24 cellular contexts compared by ENCODE assay signal in genomic region chr17:4800462-4801185, GRCh38. TPM values are rescaled to one million over a fixed set of nuclear protein-coding genes. Genes with fewer than 3 reads are reported as not detected.
DNase-seq lines count a peak whose midpoint lies in the region; ATAC-seq and TF ChIP-seq lines count a peak whose summit lies in the region.
"Had no signal": no experiment of that assay in that cellular context is flagged by ENCODE, and none has a peak within 500 bp of the region (broad histone marks: within the 10 kb centered on the region; RNA-seq: fewer than 3 reads in every experiment).

No MANE protein-coding gene starts in this region.

- no TSS peak for BruUV-seq in IMR-90 (replicated peaks; lab: Mats Ljungman, UMichigan)

- no peak overlapping the region for H3K56ac ChIP-seq in IMR-90 (ENCODE audit: extremely low read depth, insufficient read depth, low read length)

- H3K4me3 Mint-ChIP-seq in endodermal cell, result no peak overlapping the region
- H3K4me3 Mint-ChIP-seq in naive thymus-derived CD4-positive, alpha-beta T cell, result peak overlapping the region in 1 of 10 donors; percentile 23
- H3K4me3 Mint-ChIP-seq: activated T-cell treated with anti-CD3 and anti-CD28 coated beads, Interleukin-2, amount 50 U/mL, for 4 hours had no signal

- no peak overlapping the region for H4K8ac ChIP-seq in IMR-90 (ENCODE audit: low read depth in 2 of 2, low read length in 2 of 2)

- WGBS in IMR-90 (ENCODE audit: extremely low coverage in 2 of 2, insufficient read length in 1 of 2), 2 experiments, result 51% methylated on average over 5 of the region's 10 CpGs; no CpG with 5 or more reads in 1 of the 2 experiments
- WGBS in endodermal cell (ENCODE audit: insufficient coverage in 1 of 2, insufficient read length in 1 of 2), 2 experiments, result 69 to 70% methylated on average over 8 to 10 of the region's 10 CpGs

- no peak for TF ChIP-seq POLR2A in IMR-90 (IDR thresholded peaks at IDR 0.05; ENCODE audit: low read depth, low read length)

- intact Hi-C loops in IMR-90 (cut with micrococcal nuclease), result no loop called here
- intact Hi-C loops in naive thymus-derived CD4-positive, alpha-beta T cell (cut with micrococcal nuclease), result no loop called here

- H2AFZ ChIP-seq in IMR-90 (replicated peaks; ENCODE audit: low read length, poor library complexity), result no peak overlapping the region
- H2AFZ ChIP-seq in osteoblast (ENCODE audit: low read length), result no peak overlapping the region

- no peak overlapping the region for H3K27ac Mint-ChIP-seq in endodermal cell
- peak overlapping the region in 2 of 9 donors; percentile 25 to 34 for H3K27ac Mint-ChIP-seq in naive thymus-derived CD4-positive, alpha-beta T cell

- no peak overlapping the region for H3K4ac ChIP-seq in IMR-90 (ENCODE audit: low read depth, low read length)

- no peak overlapping the region for H3K14ac ChIP-seq in IMR-90 (replicated peaks; ENCODE audit: low read depth, low read length)

- no peak for TF ChIP-seq RAD21 in IMR-90 (IDR thresholded peaks at IDR 0.05; ENCODE audit: low read length)

- H3K9me1 ChIP-seq in IMR-90 (ENCODE audit: insufficient read depth, low read length), result peaks cover 7% of the 10 kb centered on the region

- in situ Hi-C loops in IMR-90 (cut with MboI; ENCODE audit: low sequenced_read_pairs), result no loop called here

- peak overlapping the region; percentile 24 for H2AK9ac ChIP-seq in IMR-90 (replicated peaks; ENCODE audit: low read depth, low read length, poor library complexity)

- H3K9me3 ChIP-seq in IMR-90 (ENCODE audit: control insufficient read depth, insufficient read depth, low read length) (no peaks in the 10 kb centered on the region), osteoblast (ENCODE audit: low read depth, low read length) (no peaks in the 10 kb centered on the region), endodermal cell (ENCODE audit: control insufficient read depth, low read length) (no peaks in the 10 kb centered on the region)
- H3K9me3 ChIP-seq in naive thymus-derived CD4-positive, alpha-beta T cell (ENCODE audit: control insufficient read depth in 2 of 3, low read length in 3 of 3), result no peaks in the 10 kb centered on the region
- H3K9me3 ChIP-seq: BLaER1 treated with 17β-estradiol and CSF1 and Interleukin-3, amounts not matched to agents 10 nM and 100 nM; transverse colon had no signal

- H3K9ac ChIP-seq in IMR-90 (ENCODE audit: low read depth, low read length), result no peak overlapping the region
- no peak overlapping the region for H3K9ac ChIP-seq in endodermal cell (ENCODE audit: extremely low read depth, low read length, poor library complexity, severe bottlenecking)
- H3K9ac ChIP-seq: BLaER1 treated with 17β-estradiol and CSF1 and Interleukin-3, amounts not matched to agents 10 nM and 100 nM had no signal

- H4K5ac ChIP-seq in IMR-90 (ENCODE audit: low read depth, low read length), result no peak overlapping the region

- H2AK5ac ChIP-seq in IMR-90 (ENCODE audit: low read depth, low read length), result no peak overlapping the region

- no peak for TF ChIP-seq CTCF in IMR-90 (conservative IDR thresholded peaks at IDR 0.05; ENCODE audit: low read depth, low read length)
- no peak for TF ChIP-seq CTCF in osteoblast (IDR thresholded peaks at IDR 0.05; ENCODE audit: extremely low read depth, low read depth, low read length)
- no peak for TF ChIP-seq CTCF in endodermal cell (conservative IDR thresholded peaks at IDR 0.05)

- dilution Hi-C loops in IMR-90 (cut with HindIII; ENCODE audit: low sequenced_read_pairs, unreplicated experiment), result no loop called here

- peaks cover 22% of the 10 kb centered on the region for H3K79me2 ChIP-seq in osteoblast (ENCODE audit: insufficient read depth, low read length)

- H3K36me3 Mint-ChIP-seq in endodermal cell (ENCODE audit: low read depth), result peaks cover 22% of the 10 kb centered on the region
- H3K36me3 Mint-ChIP-seq in naive thymus-derived CD4-positive, alpha-beta T cell, result peaks cover 0 to 15% (median 4%) of the 10 kb centered on the region in 5 donors
- H3K36me3 Mint-ChIP-seq: naive B cell had no signal

- no peak overlapping the region for H2BK120ac ChIP-seq in IMR-90 (ENCODE audit: low read depth, low read length)

- H3K23ac ChIP-seq in IMR-90 (ENCODE audit: low read depth, low read length), result no peak overlapping the region

- peaks cover 2% of the 10 kb centered on the region for H3K4me1 Mint-ChIP-seq in endodermal cell
- H3K4me1 Mint-ChIP-seq in naive thymus-derived CD4-positive, alpha-beta T cell, result peaks cover 11 to 14% (median 12%) of the 10 kb centered on the region in 7 donors

- H3K27ac ChIP-seq in IMR-90 (ENCODE audit: insufficient read depth, low read length) (no peak overlapping the region), osteoblast (ENCODE audit: low read depth, low read length) (no peak overlapping the region), endodermal cell (ENCODE audit: low read depth, low read length) (no peak overlapping the region)
- no peak overlapping the region for H3K27ac ChIP-seq in naive thymus-derived CD4-positive, alpha-beta T cell (ENCODE audit: low read depth, low read length)
- H3K27ac ChIP-seq: 22Rv1; BLaER1 treated with 17β-estradiol and CSF1 and Interleukin-3, amounts not matched to agents 10 nM and 100 nM; transverse colon had no signal

- H3K79me1 ChIP-seq in IMR-90 (ENCODE audit: low read depth in 1 of 2, low read length in 2 of 2), result peaks cover 11 to 28% of the 10 kb centered on the region in 2 experiments; a peak in 3 of 4 replicates

- no peak overlapping the region for H2BK15ac ChIP-seq in IMR-90 (ENCODE audit: low read depth, low read length)

- H3K4me3 ChIP-seq in IMR-90 (ENCODE audit: insufficient read depth, low read depth, low read length), result no peak overlapping the region
- no peak overlapping the region for H3K4me3 ChIP-seq in osteoblast (ENCODE audit: insufficient read depth, low read length)
- no peak overlapping the region for H3K4me3 ChIP-seq in endodermal cell (ENCODE audit: low read length)
- no peak overlapping the region for H3K4me3 ChIP-seq in naive thymus-derived CD4-positive, alpha-beta T cell (ENCODE audit: low read length)
- H3K4me3 ChIP-seq: BLaER1 treated with 17β-estradiol and CSF1 and Interleukin-3, amounts not matched to agents 10 nM and 100 nM; lung; smooth muscle cell; transverse colon had no signal

- peaks cover 2% of the 10 kb centered on the region for H3K9me3 Mint-ChIP-seq in endodermal cell
- no peaks in the 10 kb centered on the region for H3K9me3 Mint-ChIP-seq in naive thymus-derived CD4-positive, alpha-beta T cell
- H3K9me3 Mint-ChIP-seq: activated T-cell treated with anti-CD3 and anti-CD28 coated beads, Interleukin-2, amount 50 U/mL, for 4 hours had no signal

- H3K4me1 ChIP-seq in IMR-90 (ENCODE audit: control insufficient read depth, insufficient read depth, low read length) (no peaks in the 10 kb centered on the region), osteoblast (ENCODE audit: insufficient read depth, low read length) (peaks cover 7% of the 10 kb centered on the region), endodermal cell (ENCODE audit: control insufficient read depth, insufficient read depth, low read length) (no peaks in the 10 kb centered on the region)
- H3K4me1 ChIP-seq in naive thymus-derived CD4-positive, alpha-beta T cell (ENCODE audit: control insufficient read depth in 2 of 2, insufficient read depth in 2 of 2, low read length in 2 of 2), result peaks cover 7% of the 10 kb centered on the region in 2 donors

- H3K27me3 Mint-ChIP-seq in endodermal cell (ENCODE audit: insufficient read depth), result no peaks in the 10 kb centered on the region
- H3K27me3 Mint-ChIP-seq in naive thymus-derived CD4-positive, alpha-beta T cell, result peaks cover 0 to 2% (median 0%) of the 10 kb centered on the region in 5 donors
- H3K27me3 Mint-ChIP-seq: naive B cell had no signal

- peaks cover 17% of the 10 kb centered on the region for H3K36me3 ChIP-seq in IMR-90 (ENCODE audit: control insufficient read depth, insufficient read depth, low read length)
- H3K36me3 ChIP-seq in osteoblast (ENCODE audit: insufficient read depth, low read length), result peaks cover 18% of the 10 kb centered on the region
- peaks cover 20% of the 10 kb centered on the region for H3K36me3 ChIP-seq in endodermal cell (ENCODE audit: control insufficient read depth, insufficient read depth, low read length)
- peaks cover 0 to 19% (median 0%) of the 10 kb centered on the region in 3 experiments for H3K36me3 ChIP-seq in naive thymus-derived CD4-positive, alpha-beta T cell (ENCODE audit: control insufficient read depth in 2 of 3, insufficient read depth in 3 of 3, low read length in 3 of 3)

- no peak overlapping the region for H4K91ac ChIP-seq in IMR-90 (ENCODE audit: insufficient read depth, low read depth, low read length)

- H3K27me3 ChIP-seq in IMR-90 (ENCODE audit: control insufficient read depth, insufficient read depth, low read length) (no peaks in the 10 kb centered on the region), osteoblast (ENCODE audit: insufficient read depth, low read length) (no peaks in the 10 kb centered on the region), endodermal cell (ENCODE audit: control insufficient read depth, insufficient read depth, low read length, poor library complexity, severe bottlenecking) (no peaks in the 10 kb centered on the region)
- no peaks in the 10 kb centered on the region for H3K27me3 ChIP-seq in naive thymus-derived CD4-positive, alpha-beta T cell (ENCODE audit: control insufficient read depth in 2 of 2, insufficient read depth in 2 of 2, low read length in 2 of 2)
- H3K27me3 ChIP-seq: BLaER1 treated with 17β-estradiol and CSF1 and Interleukin-3, amounts not matched to agents 10 nM and 100 nM; transverse colon had no signal

- POLR2A ChIA-PET in IMR-90 (lab: Charles Lee; ENCODE audit: unreplicated experiment), result no interaction called here
- POLR2A ChIA-PET in naive thymus-derived CD4-positive, alpha-beta T cell (lab: Charles Lee), result interaction anchor here (1.0 kb wide), 1 partner anchor 10 kb away, joined by 3 read pairs; no protein-coding TSS in a partner anchor

- peaks cover 3% of the 10 kb centered on the region; the same call in 1 of the 2 replicates for H4K20me1 ChIP-seq in IMR-90 (ENCODE audit: insufficient read depth, low read length)
- peaks cover 8% of the 10 kb centered on the region for H4K20me1 ChIP-seq in osteoblast (ENCODE audit: insufficient read depth, low read length)

- H2BK20ac ChIP-seq in IMR-90 (ENCODE audit: low read depth, low read length), result no peak overlapping the region

- no peak overlapping the region for H3K18ac ChIP-seq in IMR-90 (ENCODE audit: low read depth, low read length)

- ATAC-seq in IMR-90 (ENCODE audit: low read depth), result no peak
- no peak for ATAC-seq in naive thymus-derived CD4-positive, alpha-beta T cell
- ATAC-seq: activated T-cell treated with anti-CD3 and anti-CD28 coated beads, Interleukin-2, amount 50 U/mL, for 4 hours had no signal

- DNase-seq in NCI-H2107 treated with DMSO at 0.1 percent for 48 hours (lab: John Stamatoyannopoulos, UW; ENCODE audit: unreplicated experiment), result peak; percentile 4
- no peak for DNase-seq in NCI-H2107 (lab: John Stamatoyannopoulos, UW)
- no peak for DNase-seq in IMR-90
- DNase-seq in SHP77 treated with DMSO at 0.1 percent for 48 hours (lab: John Stamatoyannopoulos, UW), result peak; percentile 97
- DNase-seq in osteoblast (ENCODE audit: insufficient read length, low spot score, missing footprints), result peak; percentile 14
- no peak for DNase-seq in cerebellar nuclear complex (lab: John Stamatoyannopoulos, UW)
- no peak for DNase-seq in endodermal cell
- DNase-seq in naive thymus-derived CD4-positive, alpha-beta T cell, result no peak
- DNase-seq: activated CD4-positive, alpha-beta T cell treated with anti-CD3 and anti-CD28 coated beads, Interleukin-2, amount 50 U/mL, for 1 hour; activated T-cell treated with anti-CD3 and anti-CD28 coated beads, Interleukin-2, amount 50 U/mL, for 4 hours; DND-41; effector CD4-positive, alpha-beta T cell; glutamatergic neuron; naive B cell; NCI-H187 treated with DMSO at 0.1 percent for 48 hours; NCI-H748 treated with DMSO at 0.1 percent for 48 hours; SW 1271; transverse colon had no signal

- CTCF ChIA-PET in IMR-90 (lab: Yijun Ruan, JAX), result interaction anchor here (1.0 kb wide), 1 partner anchor 87 kb away, joined by 3 read pairs; no protein-coding TSS in a partner anchor
- CTCF ChIA-PET in naive thymus-derived CD4-positive, alpha-beta T cell (lab: Charles Lee), result no interaction called here

- no peak overlapping the region for H2BK5ac ChIP-seq in IMR-90 (ENCODE audit: low read depth, low read length, poor library complexity, severe bottlenecking)

- H3K4me2 ChIP-seq in IMR-90 (ENCODE audit: low read depth, low read length) (no peak overlapping the region), osteoblast (ENCODE audit: insufficient read depth, low read length) (no peak overlapping the region)
- H3K4me2 ChIP-seq: BLaER1 treated with 17β-estradiol and CSF1 and Interleukin-3, amounts not matched to agents 10 nM and 100 nM; smooth muscle cell had no signal

RNA-seq across cellular contexts. Expression of gene PSMB6, which starts 4.7 kb away (rescaled TPM):
- 217 and 244 TPM in 2 replicates for total RNA-seq in IMR-90 (2012; rRNA removed)
- polyA plus RNA-seq in IMR-90 (2012; rRNA removed), result 254 and 291 TPM in 2 replicates
- 313 and 446 TPM in 2 replicates for polyA plus RNA-seq in IMR-90 (2012; cell fraction: cytosol; rRNA removed)
- polyA plus RNA-seq in IMR-90 (2012; cell fraction: nucleus; rRNA removed; ENCODE audit: low replicate concordance), result 108 and 126 TPM in 2 replicates
- 109 and 113 TPM in 2 replicates for total RNA-seq in osteoblast
- 100 to 1,000 TPM; 211 to 216 TPM for total RNA-seq in endodermal cell
- polyA plus RNA-seq in endodermal cell (2013, experiment 1 of 2), result 224 TPM
- polyA plus RNA-seq in endodermal cell (2013, experiment 2 of 2), result 208 TPM
- total RNA-seq in naive thymus-derived CD4-positive, alpha-beta T cell, result 100 to 1,000 TPM in 1 of 5 experiments, 10 to 100 TPM in 4; 42.3 to 133 (median 44.0) TPM
- 100 to 1,000 TPM; 215 to 273 TPM for polyA plus RNA-seq in naive thymus-derived CD4-positive, alpha-beta T cell

RNA-seq across cellular contexts. Expression of gene PLD2, which starts 6.3 kb away (rescaled TPM):
- 9.4 and 12.5 TPM in 2 replicates for total RNA-seq in IMR-90 (2012; rRNA removed)
- polyA plus RNA-seq in IMR-90 (2012; rRNA removed), result 28.0 and 28.8 TPM in 2 replicates
- polyA plus RNA-seq in IMR-90 (2012; cell fraction: cytosol; rRNA removed), result 12.4 and 16.5 TPM in 2 replicates
- polyA plus RNA-seq in IMR-90 (2012; cell fraction: nucleus; rRNA removed; ENCODE audit: low replicate concordance), result 159 and 191 TPM in 2 replicates
- 18.9 and 19.9 TPM in 2 replicates for total RNA-seq in osteoblast
- 10 to 100 TPM; 72.7 to 75.2 TPM for total RNA-seq in endodermal cell
- polyA plus RNA-seq in endodermal cell (2013, experiment 1 of 2), result 32.9 TPM
- 35.4 TPM for polyA plus RNA-seq in endodermal cell (2013, experiment 2 of 2)
- 10 to 100 TPM; 22.9 to 42.7 (median 26.8) TPM for total RNA-seq in naive thymus-derived CD4-positive, alpha-beta T cell
- 1 to 10 TPM; 1.5 to 2.2 TPM for polyA plus RNA-seq in naive thymus-derived CD4-positive, alpha-beta T cell

RNA-seq across cellular contexts. Expression of gene GLTPD2, which starts 11.9 kb away (rescaled TPM):
- total RNA-seq in IMR-90 (2012; rRNA removed) (not detected in 2 replicates), osteoblast (not detected in 2 replicates), endodermal cell (1 to 10 TPM in 1 of 2 donors, under 1 TPM in 1; 0.88 to 1.6 TPM)
- not detected in 2 replicates for polyA plus RNA-seq in IMR-90 (2012; rRNA removed)
- polyA plus RNA-seq in IMR-90 (2012; cell fraction: cytosol; rRNA removed), result not detected in 2 replicates
- polyA plus RNA-seq in IMR-90 (2012; cell fraction: nucleus; rRNA removed; ENCODE audit: low replicate concordance), result not detected in 2 replicates
- not detected for polyA plus RNA-seq in endodermal cell (2013, experiment 1 of 2)
- not detected for polyA plus RNA-seq in endodermal cell (2013, experiment 2 of 2)
- total RNA-seq in naive thymus-derived CD4-positive, alpha-beta T cell, result under 1 TPM in 1 of 5 experiments, not detected in 4; 0.39 TPM
- under 1 TPM in 1 of 2 donors, not detected in 1; 0.39 TPM for polyA plus RNA-seq in naive thymus-derived CD4-positive, alpha-beta T cell
- total RNA-seq: activated T-cell treated with anti-CD3 and anti-CD28 coated beads, Interleukin-2, amount 50 U/mL, for 4 hours; cardiac septum; posterior vena cava; smooth muscle cell had no signal

RNA-seq across cellular contexts. Expression of gene VMO1, which starts 14.5 kb away (rescaled TPM):
- total RNA-seq in IMR-90 (2012; rRNA removed) (not detected in 2 replicates), osteoblast (0.29 TPM in 1 of 2 replicates, not detected in the other), endodermal cell (1 to 10 TPM in 1 of 2 donors, under 1 TPM in 1; 0.75 to 1.0 TPM)
- polyA plus RNA-seq in IMR-90 (2012; rRNA removed), result 0.14 TPM in 1 of 2 replicates, not detected in the other
- polyA plus RNA-seq in IMR-90 (2012; cell fraction: cytosol; rRNA removed), result 0.24 TPM in 1 of 2 replicates, not detected in the other
- 0.25 TPM in 2 replicates for polyA plus RNA-seq in IMR-90 (2012; cell fraction: nucleus; rRNA removed; ENCODE audit: low replicate concordance)
- polyA plus RNA-seq in endodermal cell (2013, experiment 1 of 2), result not detected
- polyA plus RNA-seq in endodermal cell (2013, experiment 2 of 2), result 0.99 TPM
- 1 to 10 TPM in 1 of 5 experiments, under 1 TPM in 1, not detected in 3; 0.66 to 3.0 TPM for total RNA-seq in naive thymus-derived CD4-positive, alpha-beta T cell
- polyA plus RNA-seq in naive thymus-derived CD4-positive, alpha-beta T cell, result not detected
- total RNA-seq: smooth muscle cell had no signal

Comparison
In these comparisons a context has a peak if more than half of its experiments do, and no peak if none do; other contexts are left out.
1. DNase-seq: peak in NCI-H2107 treated with DMSO at 0.1 percent for 48 hours (single experiment), SHP77 treated with DMSO at 0.1 percent for 48 hours (single experiment) and osteoblast (single experiment); none in NCI-H2107 (single experiment), IMR-90 (single experiment), cerebellar nuclear complex (0 of 2), endodermal cell (single experiment) and naive thymus-derived CD4-positive, alpha-beta T cell (0 of 9).